ENCODE assay signal across 9 cellular contexts in the genomic region with DNA sequence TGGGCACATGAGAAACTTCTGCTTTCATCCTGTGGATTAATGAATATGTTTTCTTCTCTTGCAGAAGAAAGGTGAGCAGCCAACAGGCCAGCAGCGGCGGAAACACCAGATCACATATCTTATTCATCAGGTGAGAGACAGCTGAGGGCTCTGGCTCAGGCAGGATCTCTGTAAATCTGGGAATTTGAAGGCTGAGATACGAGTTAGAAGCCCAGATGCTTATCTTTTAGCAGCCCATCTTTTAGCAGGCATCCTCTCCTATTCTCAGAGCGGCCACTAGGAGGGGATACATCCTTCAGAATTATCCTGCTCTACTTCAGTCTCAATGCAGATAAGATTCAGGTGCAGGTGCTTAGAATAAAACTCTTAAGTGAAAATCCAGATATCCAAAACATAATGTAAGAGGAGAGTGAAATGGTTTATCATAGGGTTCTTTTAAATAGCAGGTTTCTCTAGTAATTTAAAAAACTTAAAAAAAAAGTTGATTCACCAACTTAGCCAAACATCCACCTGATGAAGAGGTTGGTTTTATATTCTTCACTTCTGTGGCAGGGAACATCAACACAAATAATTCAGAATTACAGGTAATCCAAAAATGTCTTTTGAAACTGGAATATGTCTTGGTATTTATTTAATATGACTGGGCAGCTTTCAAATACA. TPM values are rescaled to one million over a fixed set of nuclear protein-coding genes. Genes with fewer than 3 reads are reported as not detected.
DNase-seq lines count a peak whose midpoint lies in the region; TF ChIP-seq lines count a peak whose summit lies in the region.
"Had no signal": no experiment of that assay in that cellular context is flagged by ENCODE, and none has a peak within 500 bp of the region (broad histone marks: within the 10 kb centered on the region; RNA-seq: fewer than 3 reads in every experiment).

No MANE protein-coding gene starts in this region.

- no peak overlapping the region for H3K4me2 ChIP-seq in Karpas-422 (ENCODE audit: low read depth, low read length, poor library complexity, severe bottlenecking)
- H3K4me2 ChIP-seq: BLaER1 treated with 17β-estradiol and CSF1 and Interleukin-3, amounts not matched to agents 10 nM and 100 nM had no signal

- H4K20me1 ChIP-seq in Karpas-422 (ENCODE audit: insufficient read depth, low read depth, low read length): peaks cover 7% of the 10 kb centered on the region; the same call in 1 of the 2 replicates

- POLR2A ChIA-PET in RWPE1 (lab: Yijun Ruan, JAX; ENCODE audit: low non-redundant PET): interaction anchor here (0.9 kb wide), 1 partner anchor 63 kb away, joined by 3 read pairs; the partner anchor contains the start of gene NTRK1

- TF ChIP-seq CTCF in RWPE1 (conservative IDR thresholded peaks at IDR 0.05; ENCODE audit: low read depth): peak; percentile 81
- TF ChIP-seq CTCF in adrenal gland (IDR thresholded peaks at IDR 0.05): peak; percentile 55 to 77 (median 62)

- 39 to 50% (median 43%) methylated on average over 4 of the region's 4 CpGs for WGBS in adrenal gland, 4 donors

- H3K9me3 ChIP-seq in Karpas-422 (ENCODE audit: low read length): no peaks in the 10 kb centered on the region
- H3K9me3 ChIP-seq in adrenal gland (replicated peaks in 1 of 3): no peaks in the 10 kb centered on the region
- H3K9me3 ChIP-seq: BLaER1 treated with 17β-estradiol and CSF1 and Interleukin-3, amounts not matched to agents 10 nM and 100 nM had no signal

- H3K4me3 ChIP-seq in Karpas-422 (ENCODE audit: low read length) (no peak overlapping the region), adrenal gland (no peak overlapping the region)
- H3K4me3 ChIP-seq: BLaER1 treated with 17β-estradiol and CSF1 and Interleukin-3, amounts not matched to agents 10 nM and 100 nM had no signal

- no peak overlapping the region for H3K9ac ChIP-seq in Karpas-422 (ENCODE audit: low read length)
- H3K9ac ChIP-seq: BLaER1 treated with 17β-estradiol and CSF1 and Interleukin-3, amounts not matched to agents 10 nM and 100 nM had no signal

- CTCF ChIA-PET in RWPE1 (lab: Yijun Ruan, JAX): interaction anchor here (1.0 to 3.6 kb wide), 5 partner anchors 60 to 131 kb away, joined by 3 to 29 read pairs (median 8); partner anchors contain the start of gene NTRK1

- H3K27ac ChIP-seq in Karpas-422 (ENCODE audit: low read length) (peak overlapping the region; percentile 48), RWPE1 (no peak overlapping the region), adrenal gland (peak overlapping the region in 1 of 5 donors; percentile 55)
- H3K27ac ChIP-seq: BLaER1 treated with 17β-estradiol and CSF1 and Interleukin-3, amounts not matched to agents 10 nM and 100 nM had no signal

- H2AFZ ChIP-seq in Karpas-422 (ENCODE audit: low read length): no peak overlapping the region

- H3K9me2 ChIP-seq in Karpas-422 (replicated peaks; ENCODE audit: insufficient read depth, low read length): no peaks in the 10 kb centered on the region

- H3K4me1 ChIP-seq in Karpas-422 (ENCODE audit: low read length): peaks cover 42% of the 10 kb centered on the region
- H3K4me1 ChIP-seq in adrenal gland (replicated peaks in 1 of 2): peaks cover 3 to 16% of the 10 kb centered on the region in 2 donors

- no peaks in the 10 kb centered on the region for H3K79me2 ChIP-seq in Karpas-422 (ENCODE audit: low read length)

- H3K36me3 ChIP-seq in Karpas-422 (ENCODE audit: insufficient read depth, low read length) (peaks cover 53% of the 10 kb centered on the region; the same call in 1 of the 2 replicates), adrenal gland (replicated peaks in 1 of 2) (peaks cover 0 to 95% of the 10 kb centered on the region in 2 donors)

- intact Hi-C loops in adrenal gland (cut with DNase I): no loop called here

- peak; percentile 35 to 51 for DNase-seq in NCI-H187 (lab: John Stamatoyannopoulos, UW)
- no peak for DNase-seq in NCI-H187 treated with DMSO at 0.1 percent for 48 hours (lab: John Stamatoyannopoulos, UW)
- peak; percentile 81 for DNase-seq in Karpas-422
- DNase-seq in RWPE1 (ENCODE audit: low spot score): peak; percentile 67
- DNase-seq in adrenal gland: peak in 6 of 7 donors; percentile 46 to 81 (median 54)
- peak; percentile 72 for DNase-seq in iPS-NIHi11 (ENCODE audit: low spot score)
- DNase-seq in stimulated activated CD4-positive, alpha-beta T cell treated with anti-CD3 and anti-CD28 coated beads, TNF-alpha, amount 100 ng/mL, for 24 hours (ENCODE audit: low read depth in 3 of 3): peak in 2 of 3 experiments; percentile 28 to 40
- DNase-seq in COR-L47 (lab: John Stamatoyannopoulos, UW): no peak

- no peak for TF ChIP-seq POLR2A in adrenal gland (IDR thresholded peaks at IDR 0.05)

- no peaks in the 10 kb centered on the region for H3K27me3 ChIP-seq in Karpas-422 (ENCODE audit: low read length)
- H3K27me3 ChIP-seq in adrenal gland: no peaks in the 10 kb centered on the region
- H3K27me3 ChIP-seq: BLaER1 treated with 17β-estradiol and CSF1 and Interleukin-3, amounts not matched to agents 10 nM and 100 nM had no signal

RNA-seq across cellular contexts. Expression of gene SH2D2A, which starts 19.3 kb away (rescaled TPM):
- not detected in 2 replicates for total RNA-seq in Karpas-422 (2014; rRNA removed; shearing (Covaris generic); ENCODE audit: low replicate concordance)
- 1 to 10 TPM in 5 of 8 donors, under 1 TPM in 2, not detected in 1; 0.61 to 4.8 (median 2.2) TPM for total RNA-seq in adrenal gland
- polyA plus RNA-seq in adrenal gland: 1 to 10 TPM in 1 of 3 donors, under 1 TPM in 2; 0.40 to 3.9 (median 0.91) TPM

RNA-seq across cellular contexts. Expression of gene PRCC, which starts 30.0 kb away (rescaled TPM):
- total RNA-seq in Karpas-422 (2014; rRNA removed; shearing (Covaris generic); ENCODE audit: low replicate concordance): 39.6 and 50.0 TPM in 2 replicates
- 10 to 100 TPM; 42.4 to 77.5 (median 57.2) TPM for total RNA-seq in adrenal gland
- polyA plus RNA-seq in adrenal gland: 100 to 1,000 TPM in 1 of 3 donors, 10 to 100 TPM in 2; 63.4 to 137 (median 67.6) TPM

RNA-seq across cellular contexts. Expression of gene HDGF, which starts 45.9 kb away (rescaled TPM):
- 191 and 237 TPM in 2 replicates for total RNA-seq in Karpas-422 (2014; rRNA removed; shearing (Covaris generic); ENCODE audit: low replicate concordance)
- total RNA-seq in adrenal gland: 100 to 1,000 TPM; 119 to 159 (median 150) TPM
- polyA plus RNA-seq in adrenal gland: 100 to 1,000 TPM in 1 of 3 donors, 10 to 100 TPM in 2; 62.0 to 199 (median 96.0) TPM

RNA-seq across cellular contexts. Expression of gene MRPL24, which starts 56.5 kb away (rescaled TPM):
- 102 and 113 TPM in 2 replicates for total RNA-seq in Karpas-422 (2014; rRNA removed; shearing (Covaris generic); ENCODE audit: low replicate concordance)
- 100 to 1,000 TPM in 4 of 8 donors, 10 to 100 TPM in 4; 46.7 to 140 (median 91.4) TPM for total RNA-seq in adrenal gland
- polyA plus RNA-seq in adrenal gland: 100 to 1,000 TPM; 154 to 294 (median 239) TPM

Comparison
In these comparisons a context has a peak if more than half of its experiments do, and no peak if none do; other contexts are left out.
1. DNase-seq: peak in NCI-H187 (2 of 2), Karpas-422 (single experiment), RWPE1 (single experiment), adrenal gland (6 of 7), iPS-NIHi11 (single experiment) and stimulated activated CD4-positive, alpha-beta T cell treated with anti-CD3 and anti-CD28 coated beads, TNF-alpha, amount 100 ng/mL, for 24 hours (2 of 3); none in NCI-H187 treated with DMSO at 0.1 percent for 48 hours (single experiment) and COR-L47 (single experiment).